1 cellular context compared by ENCODE assay signal in the genomic region with DNA sequence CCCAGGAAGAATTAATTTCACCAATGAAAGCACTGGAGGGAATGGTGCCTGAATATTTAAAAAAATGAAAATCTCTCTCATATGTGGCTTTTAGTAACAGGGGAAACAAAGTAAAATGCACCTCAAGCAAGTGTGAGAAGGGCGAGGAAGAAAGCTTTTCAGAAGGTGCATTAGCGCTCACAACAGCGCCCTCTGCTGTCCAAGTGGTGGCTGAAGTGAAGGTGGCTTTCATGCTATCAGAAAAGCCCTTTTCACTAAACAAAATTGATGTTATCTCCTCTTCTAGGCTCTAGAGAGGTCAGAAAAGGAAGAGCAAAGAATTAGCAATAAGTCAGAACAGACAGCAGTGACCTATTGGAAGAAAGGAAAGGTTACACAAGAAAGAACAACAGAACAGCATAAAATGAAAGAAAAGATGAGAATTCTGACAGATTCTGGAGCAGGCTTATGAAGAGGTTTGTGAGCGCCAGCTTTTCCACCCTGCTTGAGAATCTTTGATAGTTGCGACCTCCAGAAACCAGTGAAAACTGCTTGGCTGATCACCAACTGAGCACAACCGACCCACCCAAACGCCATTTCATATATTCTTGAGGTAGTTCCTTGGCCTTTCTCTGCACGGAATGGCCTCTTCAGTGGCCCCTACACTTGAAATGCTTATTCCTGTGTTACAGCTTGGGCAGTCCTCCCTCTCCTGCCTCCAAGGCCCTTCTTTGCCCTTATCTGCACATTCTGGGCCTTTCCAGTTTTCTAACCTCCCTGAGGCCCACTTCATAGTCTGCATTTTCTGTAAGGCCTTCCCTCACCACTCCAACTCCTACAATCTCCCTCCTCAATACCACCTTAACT.
TF ChIP-seq lines count a peak whose summit lies in the region.

No MANE protein-coding gene starts in this region.

TF ChIP-seq in HepG2, 621 proteins besides CTCF, POLR2A, EP300 and RAD21 (continued from another document and continues in another):
- TF ChIP-seq, protein P1, sequence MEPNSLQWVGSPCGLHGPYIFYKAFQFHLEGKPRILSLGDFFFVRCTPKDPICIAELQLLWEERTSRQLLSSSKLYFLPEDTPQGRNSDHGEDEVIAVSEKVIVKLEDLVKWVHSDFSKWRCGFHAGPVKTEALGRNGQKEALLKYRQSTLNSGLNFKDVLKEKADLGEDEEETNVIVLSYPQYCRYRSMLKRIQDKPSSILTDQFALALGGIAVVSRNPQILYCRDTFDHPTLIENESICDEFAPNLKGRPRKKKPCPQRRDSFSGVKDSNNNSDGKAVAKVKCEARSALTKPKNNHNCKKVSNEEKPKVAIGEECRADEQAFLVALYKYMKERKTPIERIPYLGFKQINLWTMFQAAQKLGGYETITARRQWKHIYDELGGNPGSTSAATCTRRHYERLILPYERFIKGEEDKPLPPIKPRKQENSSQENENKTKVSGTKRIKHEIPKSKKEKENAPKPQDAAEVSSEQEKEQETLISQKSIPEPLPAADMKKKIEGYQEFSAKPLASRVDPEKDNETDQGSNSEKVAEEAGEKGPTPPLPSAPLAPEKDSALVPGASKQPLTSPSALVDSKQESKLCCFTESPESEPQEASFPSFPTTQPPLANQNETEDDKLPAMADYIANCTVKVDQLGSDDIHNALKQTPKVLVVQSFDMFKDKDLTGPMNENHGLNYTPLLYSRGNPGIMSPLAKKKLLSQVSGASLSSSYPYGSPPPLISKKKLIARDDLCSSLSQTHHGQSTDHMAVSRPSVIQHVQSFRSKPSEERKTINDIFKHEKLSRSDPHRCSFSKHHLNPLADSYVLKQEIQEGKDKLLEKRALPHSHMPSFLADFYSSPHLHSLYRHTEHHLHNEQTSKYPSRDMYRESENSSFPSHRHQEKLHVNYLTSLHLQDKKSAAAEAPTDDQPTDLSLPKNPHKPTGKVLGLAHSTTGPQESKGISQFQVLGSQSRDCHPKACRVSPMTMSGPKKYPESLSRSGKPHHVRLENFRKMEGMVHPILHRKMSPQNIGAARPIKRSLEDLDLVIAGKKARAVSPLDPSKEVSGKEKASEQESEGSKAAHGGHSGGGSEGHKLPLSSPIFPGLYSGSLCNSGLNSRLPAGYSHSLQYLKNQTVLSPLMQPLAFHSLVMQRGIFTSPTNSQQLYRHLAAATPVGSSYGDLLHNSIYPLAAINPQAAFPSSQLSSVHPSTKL (CRISPR knock-in tag; IDR thresholded peaks at IDR 0.05) = peak; percentile 63
- TF ChIP-seq NFE2 (CRISPR knock-in tag; IDR thresholded peaks at IDR 0.05) = no peak
- TF ChIP-seq HOXA5 (CRISPR knock-in tag; IDR thresholded peaks at IDR 0.05) = 0 out of 2 replicates have a peak, but pooled peaks have one; percentile 64
- TF ChIP-seq TGIF2 (CRISPR knock-in tag; IDR thresholded peaks at IDR 0.05) = peak; percentile 26; the same call in 1 of the 2 replicates
- 0 out of 2 replicates have a peak, but pooled peaks have one; percentile 20 for TF ChIP-seq MXD4 (CRISPR knock-in tag; IDR thresholded peaks at IDR 0.05)
- peak; percentile 39; the same call in 1 of the 2 replicates for TF ChIP-seq IRF2 (CRISPR knock-in tag; IDR thresholded peaks at IDR 0.05)
- peak; percentile 34; the same call in 1 of the 2 replicates for TF ChIP-seq ELF3 (CRISPR knock-in tag; IDR thresholded peaks at IDR 0.05)
- no peak for TF ChIP-seq MEIS1 (CRISPR knock-in tag; IDR thresholded peaks at IDR 0.05; ENCODE audit: borderline replicate concordance)
- 0 out of 2 replicates have a peak, but pooled peaks have one; percentile 26 for TF ChIP-seq KAT8 (CRISPR knock-in tag; IDR thresholded peaks at IDR 0.05)
- 0 out of 2 replicates have a peak, but pooled peaks have one; percentile 6 for TF ChIP-seq RXRB (CRISPR knock-in tag; IDR thresholded peaks at IDR 0.05; ENCODE audit: borderline replicate concordance)
- TF ChIP-seq, protein P2, sequence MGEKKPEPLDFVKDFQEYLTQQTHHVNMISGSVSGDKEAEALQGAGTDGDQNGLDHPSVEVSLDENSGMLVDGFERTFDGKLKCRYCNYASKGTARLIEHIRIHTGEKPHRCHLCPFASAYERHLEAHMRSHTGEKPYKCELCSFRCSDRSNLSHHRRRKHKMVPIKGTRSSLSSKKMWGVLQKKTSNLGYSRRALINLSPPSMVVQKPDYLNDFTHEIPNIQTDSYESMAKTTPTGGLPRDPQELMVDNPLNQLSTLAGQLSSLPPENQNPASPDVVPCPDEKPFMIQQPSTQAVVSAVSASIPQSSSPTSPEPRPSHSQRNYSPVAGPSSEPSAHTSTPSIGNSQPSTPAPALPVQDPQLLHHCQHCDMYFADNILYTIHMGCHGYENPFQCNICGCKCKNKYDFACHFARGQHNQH (CRISPR knock-in tag; IDR thresholded peaks at IDR 0.05) = peak; percentile 46; the same call in 1 of the 2 replicates
- TF ChIP-seq, protein P3, sequence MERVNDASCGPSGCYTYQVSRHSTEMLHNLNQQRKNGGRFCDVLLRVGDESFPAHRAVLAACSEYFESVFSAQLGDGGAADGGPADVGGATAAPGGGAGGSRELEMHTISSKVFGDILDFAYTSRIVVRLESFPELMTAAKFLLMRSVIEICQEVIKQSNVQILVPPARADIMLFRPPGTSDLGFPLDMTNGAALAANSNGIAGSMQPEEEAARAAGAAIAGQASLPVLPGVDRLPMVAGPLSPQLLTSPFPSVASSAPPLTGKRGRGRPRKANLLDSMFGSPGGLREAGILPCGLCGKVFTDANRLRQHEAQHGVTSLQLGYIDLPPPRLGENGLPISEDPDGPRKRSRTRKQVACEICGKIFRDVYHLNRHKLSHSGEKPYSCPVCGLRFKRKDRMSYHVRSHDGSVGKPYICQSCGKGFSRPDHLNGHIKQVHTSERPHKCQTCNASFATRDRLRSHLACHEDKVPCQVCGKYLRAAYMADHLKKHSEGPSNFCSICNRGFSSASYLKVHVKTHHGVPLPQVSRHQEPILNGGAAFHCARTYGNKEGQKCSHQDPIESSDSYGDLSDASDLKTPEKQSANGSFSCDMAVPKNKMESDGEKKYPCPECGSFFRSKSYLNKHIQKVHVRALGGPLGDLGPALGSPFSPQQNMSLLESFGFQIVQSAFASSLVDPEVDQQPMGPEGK (CRISPR knock-in tag; IDR thresholded peaks at IDR 0.05) = 0 out of 2 replicates have a peak, but pooled peaks have one; percentile 18
- 0 out of 2 replicates have a peak, but pooled peaks have one; percentile 14 for TF ChIP-seq MEF2D (CRISPR knock-in tag; IDR thresholded peaks at IDR 0.05)
- TF ChIP-seq, protein P4, sequence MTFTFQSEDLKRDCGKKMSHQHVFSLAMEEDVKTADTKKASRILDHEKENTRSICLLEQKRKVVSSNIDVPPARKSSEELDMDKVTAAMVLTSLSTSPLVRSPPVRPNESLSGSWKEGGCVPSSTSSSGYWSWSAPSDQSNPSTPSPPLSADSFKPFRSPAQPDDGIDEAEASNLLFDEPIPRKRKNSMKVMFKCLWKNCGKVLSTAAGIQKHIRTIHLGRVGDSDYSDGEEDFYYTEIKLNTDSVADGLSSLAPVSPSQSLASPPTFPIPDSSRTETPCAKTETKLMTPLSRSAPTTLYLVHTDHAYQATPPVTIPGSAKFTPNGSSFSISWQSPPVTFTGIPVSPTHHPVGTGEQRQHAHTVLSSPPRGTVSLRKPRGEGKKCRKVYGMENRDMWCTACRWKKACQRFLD (CRISPR knock-in tag; IDR thresholded peaks at IDR 0.05; ENCODE audit: borderline replicate concordance) = no peak
- TF ChIP-seq, protein P5, sequence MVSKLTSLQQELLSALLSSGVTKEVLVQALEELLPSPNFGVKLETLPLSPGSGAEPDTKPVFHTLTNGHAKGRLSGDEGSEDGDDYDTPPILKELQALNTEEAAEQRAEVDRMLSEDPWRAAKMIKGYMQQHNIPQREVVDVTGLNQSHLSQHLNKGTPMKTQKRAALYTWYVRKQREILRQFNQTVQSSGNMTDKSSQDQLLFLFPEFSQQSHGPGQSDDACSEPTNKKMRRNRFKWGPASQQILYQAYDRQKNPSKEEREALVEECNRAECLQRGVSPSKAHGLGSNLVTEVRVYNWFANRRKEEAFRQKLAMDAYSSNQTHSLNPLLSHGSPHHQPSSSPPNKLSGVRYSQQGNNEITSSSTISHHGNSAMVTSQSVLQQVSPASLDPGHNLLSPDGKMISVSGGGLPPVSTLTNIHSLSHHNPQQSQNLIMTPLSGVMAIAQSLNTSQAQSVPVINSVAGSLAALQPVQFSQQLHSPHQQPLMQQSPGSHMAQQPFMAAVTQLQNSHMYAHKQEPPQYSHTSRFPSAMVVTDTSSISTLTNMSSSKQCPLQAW (CRISPR knock-in tag; IDR thresholded peaks at IDR 0.05) = 0 out of 2 replicates have a peak, but pooled peaks have one; percentile 30
- peak; percentile 45 for TF ChIP-seq TEAD3 (CRISPR knock-in tag; optimal IDR thresholded peaks at IDR 0.05; ENCODE audit: borderline replicate concordance)
- TF ChIP-seq ZNF652 (CRISPR knock-in tag; IDR thresholded peaks at IDR 0.05; ENCODE audit: borderline replicate concordance, low read depth) = peak; percentile 8; the same call in 1 of the 2 replicates
- peak; percentile 35; the same call in 1 of the 2 replicates for TF ChIP-seq ZSCAN20 (CRISPR knock-in tag; IDR thresholded peaks at IDR 0.05; ENCODE audit: borderline replicate concordance)
- TF ChIP-seq STAG1 (CRISPR knock-in tag; IDR thresholded peaks at IDR 0.05) = peak; percentile 93
- 0 out of 2 replicates have a peak, but pooled peaks have one; percentile 28 for TF ChIP-seq MED1 (CRISPR knock-in tag; IDR thresholded peaks at IDR 0.05)
- TF ChIP-seq, protein P6, sequence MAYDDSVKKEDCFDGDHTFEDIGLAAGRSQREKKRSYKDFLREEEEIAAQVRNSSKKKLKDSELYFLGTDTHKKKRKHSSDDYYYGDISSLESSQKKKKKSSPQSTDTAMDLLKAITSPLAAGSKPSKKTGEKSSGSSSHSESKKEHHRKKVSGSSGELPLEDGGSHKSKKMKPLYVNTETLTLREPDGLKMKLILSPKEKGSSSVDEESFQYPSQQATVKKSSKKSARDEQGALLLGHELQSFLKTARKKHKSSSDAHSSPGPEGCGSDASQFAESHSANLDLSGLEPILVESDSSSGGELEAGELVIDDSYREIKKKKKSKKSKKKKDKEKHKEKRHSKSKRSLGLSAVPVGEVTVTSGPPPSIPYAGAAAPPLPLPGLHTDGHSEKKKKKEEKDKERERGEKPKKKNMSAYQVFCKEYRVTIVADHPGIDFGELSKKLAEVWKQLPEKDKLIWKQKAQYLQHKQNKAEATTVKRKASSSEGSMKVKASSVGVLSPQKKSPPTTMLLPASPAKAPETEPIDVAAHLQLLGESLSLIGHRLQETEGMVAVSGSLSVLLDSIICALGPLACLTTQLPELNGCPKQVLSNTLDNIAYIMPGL (CRISPR knock-in tag; IDR thresholded peaks at IDR 0.05; ENCODE audit: borderline replicate concordance in 1 of 2, low read depth in 1 of 2) = peak; percentile 45 to 59; a peak in 1 of 4 replicates
- 0 out of 2 replicates have a peak, but pooled peaks have one; percentile 42 for TF ChIP-seq WIZ (CRISPR knock-in tag; IDR thresholded peaks at IDR 0.05)
- 0 out of 2 replicates have a peak, but pooled peaks have one; percentile 47 for TF ChIP-seq ERF (CRISPR knock-in tag; IDR thresholded peaks at IDR 0.05)
- TF ChIP-seq, protein P7, sequence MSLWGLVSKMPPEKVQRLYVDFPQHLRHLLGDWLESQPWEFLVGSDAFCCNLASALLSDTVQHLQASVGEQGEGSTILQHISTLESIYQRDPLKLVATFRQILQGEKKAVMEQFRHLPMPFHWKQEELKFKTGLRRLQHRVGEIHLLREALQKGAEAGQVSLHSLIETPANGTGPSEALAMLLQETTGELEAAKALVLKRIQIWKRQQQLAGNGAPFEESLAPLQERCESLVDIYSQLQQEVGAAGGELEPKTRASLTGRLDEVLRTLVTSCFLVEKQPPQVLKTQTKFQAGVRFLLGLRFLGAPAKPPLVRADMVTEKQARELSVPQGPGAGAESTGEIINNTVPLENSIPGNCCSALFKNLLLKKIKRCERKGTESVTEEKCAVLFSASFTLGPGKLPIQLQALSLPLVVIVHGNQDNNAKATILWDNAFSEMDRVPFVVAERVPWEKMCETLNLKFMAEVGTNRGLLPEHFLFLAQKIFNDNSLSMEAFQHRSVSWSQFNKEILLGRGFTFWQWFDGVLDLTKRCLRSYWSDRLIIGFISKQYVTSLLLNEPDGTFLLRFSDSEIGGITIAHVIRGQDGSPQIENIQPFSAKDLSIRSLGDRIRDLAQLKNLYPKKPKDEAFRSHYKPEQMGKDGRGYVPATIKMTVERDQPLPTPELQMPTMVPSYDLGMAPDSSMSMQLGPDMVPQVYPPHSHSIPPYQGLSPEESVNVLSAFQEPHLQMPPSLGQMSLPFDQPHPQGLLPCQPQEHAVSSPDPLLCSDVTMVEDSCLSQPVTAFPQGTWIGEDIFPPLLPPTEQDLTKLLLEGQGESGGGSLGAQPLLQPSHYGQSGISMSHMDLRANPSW (CRISPR knock-in tag; IDR thresholded peaks at IDR 0.05; ENCODE audit: borderline replicate concordance) = no peak
- TF ChIP-seq, protein P8, sequence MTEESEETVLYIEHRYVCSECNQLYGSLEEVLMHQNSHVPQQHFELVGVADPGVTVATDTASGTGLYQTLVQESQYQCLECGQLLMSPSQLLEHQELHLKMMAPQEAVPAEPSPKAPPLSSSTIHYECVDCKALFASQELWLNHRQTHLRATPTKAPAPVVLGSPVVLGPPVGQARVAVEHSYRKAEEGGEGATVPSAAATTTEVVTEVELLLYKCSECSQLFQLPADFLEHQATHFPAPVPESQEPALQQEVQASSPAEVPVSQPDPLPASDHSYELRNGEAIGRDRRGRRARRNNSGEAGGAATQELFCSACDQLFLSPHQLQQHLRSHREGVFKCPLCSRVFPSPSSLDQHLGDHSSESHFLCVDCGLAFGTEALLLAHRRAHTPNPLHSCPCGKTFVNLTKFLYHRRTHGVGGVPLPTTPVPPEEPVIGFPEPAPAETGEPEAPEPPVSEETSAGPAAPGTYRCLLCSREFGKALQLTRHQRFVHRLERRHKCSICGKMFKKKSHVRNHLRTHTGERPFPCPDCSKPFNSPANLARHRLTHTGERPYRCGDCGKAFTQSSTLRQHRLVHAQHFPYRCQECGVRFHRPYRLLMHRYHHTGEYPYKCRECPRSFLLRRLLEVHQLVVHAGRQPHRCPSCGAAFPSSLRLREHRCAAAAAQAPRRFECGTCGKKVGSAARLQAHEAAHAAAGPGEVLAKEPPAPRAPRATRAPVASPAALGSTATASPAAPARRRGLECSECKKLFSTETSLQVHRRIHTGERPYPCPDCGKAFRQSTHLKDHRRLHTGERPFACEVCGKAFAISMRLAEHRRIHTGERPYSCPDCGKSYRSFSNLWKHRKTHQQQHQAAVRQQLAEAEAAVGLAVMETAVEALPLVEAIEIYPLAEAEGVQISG (CRISPR knock-in tag; IDR thresholded peaks at IDR 0.05) = 0 out of 2 replicates have a peak, but pooled peaks have one; percentile 19
- peak; percentile 52; the same call in 1 of the 2 replicates for TF ChIP-seq MIXL1 (CRISPR knock-in tag; IDR thresholded peaks at IDR 0.05)
- no peak for TF ChIP-seq MATR3 (CRISPR knock-in tag; IDR thresholded peaks at IDR 0.05)
- peak; percentile 42; the same call in 1 of the 2 replicates for TF ChIP-seq SALL1 (CRISPR knock-in tag; IDR thresholded peaks at IDR 0.05)
- TF ChIP-seq ZNF124 (CRISPR knock-in tag; IDR thresholded peaks at IDR 0.05) = peak; percentile 65; the same call in 1 of the 2 replicates
- no peak for TF ChIP-seq JUNB (CRISPR knock-in tag; IDR thresholded peaks at IDR 0.05; ENCODE audit: borderline replicate concordance)
- TF ChIP-seq, protein P9, sequence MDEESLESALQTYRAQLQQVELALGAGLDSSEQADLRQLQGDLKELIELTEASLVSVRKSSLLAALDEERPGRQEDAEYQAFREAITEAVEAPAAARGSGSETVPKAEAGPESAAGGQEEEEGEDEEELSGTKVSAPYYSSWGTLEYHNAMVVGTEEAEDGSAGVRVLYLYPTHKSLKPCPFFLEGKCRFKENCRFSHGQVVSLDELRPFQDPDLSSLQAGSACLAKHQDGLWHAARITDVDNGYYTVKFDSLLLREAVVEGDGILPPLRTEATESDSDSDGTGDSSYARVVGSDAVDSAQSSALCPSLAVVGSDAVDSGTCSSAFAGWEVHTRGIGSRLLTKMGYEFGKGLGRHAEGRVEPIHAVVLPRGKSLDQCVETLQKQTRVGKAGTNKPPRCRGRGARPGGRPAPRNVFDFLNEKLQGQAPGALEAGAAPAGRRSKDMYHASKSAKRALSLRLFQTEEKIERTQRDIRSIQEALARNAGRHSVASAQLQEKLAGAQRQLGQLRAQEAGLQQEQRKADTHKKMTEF (CRISPR knock-in tag; IDR thresholded peaks at IDR 0.05) = 0 out of 2 replicates have a peak, but pooled peaks have one; percentile 47
